ENCODE assay signal across 1 cellular context in genomic region chr18:50195689-50196088, GRCh38.
TF ChIP-seq lines count a peak whose summit lies in the region.

No MANE protein-coding gene starts in this region.

TF ChIP-seq in HepG2, 621 proteins besides CTCF, POLR2A, EP300 and RAD21:
- TF ChIP-seq KDM5A (IDR thresholded peaks at IDR 0.05; ENCODE audit: borderline replicate concordance, low read length) (no peak), IRF1 (CRISPR knock-in tag; IDR thresholded peaks at IDR 0.05; ENCODE audit: low read depth) (no peak), ZFAT (CRISPR knock-in tag; conservative IDR thresholded peaks at IDR 0.05) (no peak), MAFG (CRISPR knock-in tag; IDR thresholded peaks at IDR 0.05) (no peak), ARID4A (CRISPR knock-in tag; IDR thresholded peaks at IDR 0.05; ENCODE audit: borderline replicate concordance) (no peak), FOXC1 (CRISPR knock-in tag; IDR thresholded peaks at IDR 0.05; ENCODE audit: borderline replicate concordance) (no peak), JARID2 (CRISPR knock-in tag; IDR thresholded peaks at IDR 0.05; ENCODE audit: insufficient replicate concordance) (no peak), ZNF720 (CRISPR knock-in tag; IDR thresholded peaks at IDR 0.05) (no peak), ZNF549 (CRISPR knock-in tag; IDR thresholded peaks at IDR 0.05) (no peak), MLX (CRISPR knock-in tag; IDR thresholded peaks at IDR 0.05) (no peak), KDM5B (CRISPR knock-in tag; IDR thresholded peaks at IDR 0.05; ENCODE audit: borderline replicate concordance) (no peak), PCBP1 (IDR thresholded peaks at IDR 0.05; ENCODE audit: borderline replicate concordance, low read depth, low read length) (no peak), TOPORS (CRISPR knock-in tag; IDR thresholded peaks at IDR 0.05) (no peak), HMGXB3 (CRISPR knock-in tag; IDR thresholded peaks at IDR 0.05; ENCODE audit: borderline replicate concordance) (no peak), KDM2A (CRISPR knock-in tag; IDR thresholded peaks at IDR 0.05; ENCODE audit: borderline replicate concordance, low read depth) (no peak), SMARCE1 (IDR thresholded peaks at IDR 0.05; ENCODE audit: borderline replicate concordance) (no peak), ZSCAN20 (CRISPR knock-in tag; IDR thresholded peaks at IDR 0.05; ENCODE audit: borderline replicate concordance) (no peak), ZNF282 (IDR thresholded peaks at IDR 0.05; ENCODE audit: partially characterized antibody) (no peak)
TF ChIP-seq in HepG2: peak in this region for 0.
